ENCODE assay signal across 1 cellular context in genomic region chr3:136186330-136186729, GRCh38.
TF ChIP-seq lines count a peak whose summit lies in the region.

No MANE protein-coding gene starts in this region.

TF ChIP-seq in HepG2, 621 proteins besides CTCF, POLR2A, EP300 and RAD21 (continued from another document and continues in another):
- TF ChIP-seq TEAD3 (CRISPR knock-in tag; optimal IDR thresholded peaks at IDR 0.05; ENCODE audit: borderline replicate concordance) (peak; percentile 26), YEATS4 (CRISPR knock-in tag; IDR thresholded peaks at IDR 0.05; ENCODE audit: borderline replicate concordance) (no peak), CENPT (CRISPR knock-in tag; IDR thresholded peaks at IDR 0.05; ENCODE audit: low read depth) (no peak), NR3C1 (CRISPR knock-in tag; IDR thresholded peaks at IDR 0.05) (no peak), ZNF670 (CRISPR knock-in tag; IDR thresholded peaks at IDR 0.05; ENCODE audit: borderline replicate concordance) (no peak), ZNF7 (CRISPR knock-in tag; IDR thresholded peaks at IDR 0.05) (no peak), FOXA3 (CRISPR knock-in tag; IDR thresholded peaks at IDR 0.05) (peak; percentile 26; the same call in 1 of the 2 replicates), KMT2B (CRISPR knock-in tag; IDR thresholded peaks at IDR 0.05) (peak; percentile 51), MXI1 (IDR thresholded peaks at IDR 0.05; ENCODE audit: borderline replicate concordance, low read depth, low read length) (no peak; the same call in 2 of the 3 replicates), ZBTB1 (CRISPR knock-in tag; IDR thresholded peaks at IDR 0.05; ENCODE audit: borderline replicate concordance) (no peak), ERF (CRISPR knock-in tag; IDR thresholded peaks at IDR 0.05) (peak; percentile 73; the same call in 1 of the 2 replicates), TCF7L2 (IDR thresholded peaks at IDR 0.05; ENCODE audit: low read depth, low read length) (no peak), ZFP62 (CRISPR knock-in tag; IDR thresholded peaks at IDR 0.05) (no peak), ZNF292 (CRISPR knock-in tag; IDR thresholded peaks at IDR 0.05; ENCODE audit: borderline replicate concordance, low read depth) (peak; percentile 95; the same call in 1 of the 2 replicates), GABPB1 (CRISPR knock-in tag; IDR thresholded peaks at IDR 0.05) (peak; percentile 38; the same call in 1 of the 2 replicates), ZNF331 (CRISPR knock-in tag; IDR thresholded peaks at IDR 0.05) (peak; percentile 37; the same call in 1 of the 2 replicates), SOX6 (IDR thresholded peaks at IDR 0.05) (no peak), SOX6 (CRISPR knock-in tag; IDR thresholded peaks at IDR 0.05) (0 out of 2 replicates have a peak, but pooled peaks have one; percentile 31), MEIS1 (CRISPR knock-in tag; IDR thresholded peaks at IDR 0.05; ENCODE audit: borderline replicate concordance) (0 out of 2 replicates have a peak, but pooled peaks have one; percentile 50), FOSL2 (CRISPR knock-in tag; IDR thresholded peaks at IDR 0.05) (peak; percentile 48; the same call in 1 of the 2 replicates), ZNF550 (CRISPR knock-in tag; IDR thresholded peaks at IDR 0.05; ENCODE audit: borderline replicate concordance) (no peak), PRPF4 (IDR thresholded peaks at IDR 0.05; ENCODE audit: low read depth, low read length, poor library complexity, severe bottlenecking) (no peak), SALL1 (CRISPR knock-in tag; IDR thresholded peaks at IDR 0.05) (peak; percentile 30; the same call in 1 of the 2 replicates), SPEN (CRISPR knock-in tag; IDR thresholded peaks at IDR 0.05; ENCODE audit: low read depth) (0 out of 2 replicates have a peak, but pooled peaks have one; percentile 38), ELF3 (CRISPR knock-in tag; IDR thresholded peaks at IDR 0.05) (peak; percentile 96), ETV5 (CRISPR knock-in tag; IDR thresholded peaks at IDR 0.05; ENCODE audit: borderline replicate concordance) (peak; percentile 80; the same call in 1 of the 2 replicates), ZFX (CRISPR knock-in tag; IDR thresholded peaks at IDR 0.05; ENCODE audit: low read depth) (0 out of 2 replicates have a peak, but pooled peaks have one; percentile 32), HINFP (CRISPR knock-in tag; IDR thresholded peaks at IDR 0.05; ENCODE audit: low read depth) (no peak), PAXIP1 (CRISPR knock-in tag; conservative IDR thresholded peaks at IDR 0.05) (0 out of 2 replicates have a peak, but pooled peaks have one; percentile 13), MIXL1 (CRISPR knock-in tag; IDR thresholded peaks at IDR 0.05) (peak; percentile 54; the same call in 1 of the 2 replicates), ZNF580 (CRISPR knock-in tag; IDR thresholded peaks at IDR 0.05; ENCODE audit: borderline replicate concordance, low read depth) (no peak), ATF2 (CRISPR knock-in tag; IDR thresholded peaks at IDR 0.05) (no peak), SAP130 (CRISPR knock-in tag; IDR thresholded peaks at IDR 0.05; ENCODE audit: low read depth) (peak; percentile 92), KMT2A (CRISPR knock-in tag; IDR thresholded peaks at IDR 0.05) (0 out of 2 replicates have a peak, but pooled peaks have one; percentile 44), ZNF318 (CRISPR knock-in tag; IDR thresholded peaks at IDR 0.05) (no peak), GABPA (IDR thresholded peaks at IDR 0.05; ENCODE audit: low read depth, low read length) (no peak), GABPA (CRISPR knock-in tag; IDR thresholded peaks at IDR 0.05; ENCODE audit: low read depth) (peak; percentile 41), ZBTB43 (CRISPR knock-in tag; conservative IDR thresholded peaks at IDR 0.05) (peak; percentile 89), ZNF616 (CRISPR knock-in tag; IDR thresholded peaks at IDR 0.05; ENCODE audit: low read depth) (no peak), NR2F6 (IDR thresholded peaks at IDR 0.05) (no peak), NR2F6 (CRISPR knock-in tag; IDR thresholded peaks at IDR 0.05) (0 out of 2 replicates have a peak, but pooled peaks have one; percentile 7), KAT7 (CRISPR knock-in tag; IDR thresholded peaks at IDR 0.05; ENCODE audit: borderline replicate concordance) (0 out of 2 replicates have a peak, but pooled peaks have one; percentile 43), ARID4A (CRISPR knock-in tag; IDR thresholded peaks at IDR 0.05; ENCODE audit: borderline replicate concordance) (peak; percentile 38; the same call in 1 of the 2 replicates), SIX4 (CRISPR knock-in tag; IDR thresholded peaks at IDR 0.05) (no peak)
